ENCODE assay signal across 14 cellular contexts in the genomic region with DNA sequence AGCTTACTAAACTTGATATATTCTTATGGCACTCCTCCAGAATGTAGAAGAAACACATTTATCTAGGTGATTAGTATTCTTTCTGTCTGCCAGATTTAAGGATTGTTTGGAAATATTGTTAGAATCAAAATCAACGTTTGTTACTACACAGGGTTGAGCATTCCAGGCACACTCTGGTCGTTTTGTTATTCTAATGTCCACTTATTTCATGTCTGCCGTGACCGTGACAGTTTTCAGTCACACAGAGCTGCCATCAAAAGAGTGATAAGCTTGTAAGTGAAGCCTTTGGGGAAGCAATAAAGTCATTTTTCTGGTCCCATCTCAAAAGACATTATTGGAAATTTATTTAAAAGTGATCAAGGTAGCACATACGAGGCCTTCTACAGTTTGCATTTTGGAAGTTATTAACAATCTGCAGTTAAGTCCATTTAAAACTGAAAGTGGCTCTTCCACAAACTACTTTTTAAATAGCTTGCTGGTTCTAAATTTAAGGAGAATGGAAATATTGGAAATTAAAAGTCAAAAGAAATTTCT. TPM values are rescaled to one million over a fixed set of nuclear protein-coding genes. Genes with fewer than 3 reads are reported as not detected.
A peak's percentile ranks its signal among the peaks of the same experiment; 100 is the strongest.
DNase-seq lines count a peak whose midpoint lies in the region; ATAC-seq, FAIRE-seq and TF ChIP-seq lines count a peak whose summit lies in the region.
"Had no signal": no experiment of that assay in that cellular context is flagged by ENCODE, and none has a peak within 500 bp of the region (broad histone marks: within the 10 kb centered on the region; RNA-seq: fewer than 3 reads in every experiment).

No MANE protein-coding gene starts in this region.

- no peaks in the 10 kb centered on the region for H4K20me1 ChIP-seq in keratinocyte (ENCODE audit: control insufficient read depth, extremely low read depth, insufficient read depth, low read length)

- FAIRE-seq in H54 (lab: Jason Lieb, UNC), result peak; percentile 57
- FAIRE-seq in keratinocyte (lab: Jason Lieb, UNC), result peak; percentile 51
- FAIRE-seq in frontal cortex (lab: Jason Lieb, UNC), result no peak

- no peaks in the 10 kb centered on the region for H3K9me1 ChIP-seq in keratinocyte (ENCODE audit: control insufficient read depth, extremely low read depth, insufficient read depth, low read length)

- H3K36me3 ChIP-seq in breast epithelium, result no peaks in the 10 kb centered on the region
- no peaks in the 10 kb centered on the region for H3K36me3 ChIP-seq in keratinocyte (ENCODE audit: control insufficient read depth in 2 of 2, extremely low read depth in 1 of 2, insufficient read depth in 2 of 2, low read length in 2 of 2)
- H3K36me3 ChIP-seq in stomach, result no peaks in the 10 kb centered on the region
- H3K36me3 ChIP-seq: cardiac muscle cell, WERI-Rb-1 had no signal

- H3K4me1 ChIP-seq in breast epithelium (peaks cover 3 to 5% of the 10 kb centered on the region in 2 donors), keratinocyte (ENCODE audit: control insufficient read depth, extremely low read depth, insufficient read depth, low read length) (peaks cover 7% of the 10 kb centered on the region), stomach (peaks cover 32 to 92% (median 60%) of the 10 kb centered on the region in 4 donors)

- H2AFZ ChIP-seq in keratinocyte (ENCODE audit: control insufficient read depth, low read length), result no peak overlapping the region

- intact Hi-C loops in breast epithelium (cut with DNase I; ENCODE audit: low total_unique reads), result no loop called here
- intact Hi-C loops in stomach (cut with DNase I; ENCODE audit: low total_unique reads), result no loop called here

- dilution Hi-C loops in keratinocyte (cut with MboI; ENCODE audit: extremely low pct_ligation_motif_present, low sequenced_read_pairs), result no loop called here

- WGBS in stomach, 5 donors, result 18 to 47% (median 29%) methylated on average over 5 of the region's 5 CpGs

- TF ChIP-seq POLR2A in H54 (IDR thresholded peaks at IDR 0.05; ENCODE audit: low read depth, low read length) (no peak), breast epithelium (IDR thresholded peaks at IDR 0.05) (no peak), stomach (IDR thresholded peaks at IDR 0.05) (no peak)

- TF ChIP-seq CTCF in breast epithelium (IDR thresholded peaks at IDR 0.05) (no peak), keratinocyte (optimal IDR thresholded peaks at IDR 0.05 in 1 of 3, IDR thresholded peaks at IDR 0.05 in 1 of 3, conservative IDR thresholded peaks at IDR 0.05 in 1 of 3; ENCODE audit: extremely low read depth in 1 of 3, insufficient read depth in 2 of 3, low read length in 3 of 3) (no peak), stomach (IDR thresholded peaks at IDR 0.05) (no peak)

- H3K4me3 ChIP-seq in breast epithelium (peak overlapping the region in 2 of 3 donors; percentile 10 to 19), keratinocyte (ENCODE audit: control insufficient read depth in 2 of 3, extremely low read depth in 1 of 3, insufficient read depth in 2 of 3, low read depth in 1 of 3, low read length in 3 of 3) (peak overlapping the region in 2 of 3 experiments; percentile 11 to 41), stomach (no peak overlapping the region)
- H3K4me3 ChIP-seq: cardiac muscle cell had no signal

- H3K9me3 ChIP-seq in breast epithelium (no peaks in the 10 kb centered on the region), keratinocyte (ENCODE audit: control insufficient read depth, low read depth, low read length) (no peaks in the 10 kb centered on the region), stomach (no peaks in the 10 kb centered on the region)

- peak overlapping the region; percentile 74 for H3K4me2 ChIP-seq in keratinocyte (ENCODE audit: control insufficient read depth, extremely low read depth, insufficient read depth, low read depth, low read length)

- H3K27me3 ChIP-seq in breast epithelium, result no peaks in the 10 kb centered on the region
- no peaks in the 10 kb centered on the region for H3K27me3 ChIP-seq in keratinocyte (ENCODE audit: control insufficient read depth, extremely low read depth, insufficient read depth, low read length)
- no peaks in the 10 kb centered on the region for H3K27me3 ChIP-seq in stomach
- H3K27me3 ChIP-seq: cardiac muscle cell had no signal

- peak overlapping the region in 1 of 2 donors; percentile 32 for H3K27ac ChIP-seq in breast epithelium
- peak overlapping the region; percentile 19 for H3K27ac ChIP-seq in keratinocyte (ENCODE audit: control insufficient read depth, insufficient read depth, low read length)
- peak overlapping the region in 4 of 5 donors; percentile 31 to 58 (median 52) for H3K27ac ChIP-seq in stomach
- H3K27ac ChIP-seq: C4-2B, cardiac muscle cell, WERI-Rb-1 had no signal

- TF ChIP-seq EP300 in stomach (IDR thresholded peaks at IDR 0.05), result no peak

- H3K9ac ChIP-seq in keratinocyte (ENCODE audit: control insufficient read depth, extremely low read depth, insufficient read depth, low read length), result peak overlapping the region; percentile 18

- peaks cover 14% of the 10 kb centered on the region for H3K79me2 ChIP-seq in keratinocyte (ENCODE audit: control insufficient read depth, insufficient read depth, low read length)

- DNase-seq in H54 (ENCODE audit: insufficient read length, low spot score) (no peak), breast epithelium (ENCODE audit: low spot score in 2 of 2) (no peak), keratinocyte (ENCODE audit: low read depth, low spot score) (no peak), stomach (no peak), NOMO-1 (lab: John Stamatoyannopoulos, UW; ENCODE audit: unreplicated experiment in 2 of 2) (no peak), frontal cortex (ENCODE audit: low spot score in 2 of 2) (no peak), kidney tubule cell (ENCODE audit: low spot score) (no peak)
- DNase-seq: activated T-cell treated with anti-CD3 and anti-CD28 coated beads, Interleukin-2, amount 50 U/mL, for 48 hours; KBM-7; RPMI8226; WERI-Rb-1 had no signal

- no peak for ATAC-seq in HG02884 (IDR thresholded peaks at IDR 0.05; ENCODE audit: unreplicated experiment)

RNA-seq across cellular contexts. Expression of a gene that starts 38.0 kb away (rescaled TPM):
- total RNA-seq in breast epithelium, result 10 to 100 TPM; 54.9 to 87.5 (median 79.6) TPM
- polyA plus RNA-seq in keratinocyte, result 14.7 to 15.8 TPM (median 15.0 TPM) in 3 replicates
- 11.6 TPM for polyA plus RNA-seq in keratinocyte (2011; ENCODE audit: low read depth)
- 10.3 and 14.9 TPM in 2 replicates for polyA plus RNA-seq in keratinocyte (2011; cell fraction: cytosol; rRNA removed)
- 15.1 and 17.0 TPM in 2 replicates for polyA plus RNA-seq in keratinocyte (2011; cell fraction: nucleus; rRNA removed)
- 9.8 and 10.0 TPM in 2 replicates for polyA plus RNA-seq in keratinocyte (2012; ENCODE audit: low replicate concordance)
- 43.3 to 66.0 TPM (median 52.8 TPM) in 3 replicates for polyA minus RNA-seq in keratinocyte
- 26.3 TPM for polyA minus RNA-seq in keratinocyte (2011; cell fraction: cytosol; rRNA and poly(A)+ RNA removed)
- 33.3 and 66.9 TPM in 2 replicates for polyA minus RNA-seq in keratinocyte (2011; cell fraction: nucleus; rRNA and poly(A)+ RNA removed)
- 100 to 1,000 TPM in 1 of 5 donors, 10 to 100 TPM in 4; 16.8 to 108 (median 61.0) TPM for total RNA-seq in stomach
- polyA plus RNA-seq in stomach, result 10 to 100 TPM in 2 of 3 donors, 1 to 10 TPM in 1; 9.6 to 11.9 (median 10.0) TPM
- 35.5 TPM for total RNA-seq in frontal cortex

Comparison
In these comparisons a context has a peak if more than half of its experiments do, and no peak if none do; other contexts are left out.
1. H3K4me3 ChIP-seq: peak in breast epithelium (2 of 3) and keratinocyte (2 of 3); none in stomach (0 of 4).